1 cellular context compared by ENCODE assay signal in genomic region chr20:64041040-64041780, GRCh38.
TF ChIP-seq lines count a peak whose summit lies in the region.

No MANE protein-coding gene starts in this region.

TF ChIP-seq in HepG2, 621 proteins besides CTCF, POLR2A, EP300 and RAD21 (continued from another document and continues in another):
- TF ChIP-seq ATF3 (CRISPR knock-in tag; IDR thresholded peaks at IDR 0.05) (peak; percentile 16; the same call in 1 of the 2 replicates), ZNF34 (CRISPR knock-in tag; IDR thresholded peaks at IDR 0.05; ENCODE audit: borderline replicate concordance) (no peak; the same call in 1 of the 2 replicates), BCL6 (CRISPR knock-in tag; IDR thresholded peaks at IDR 0.05) (0 out of 2 replicates have a peak, but pooled peaks have one; percentile 34), AKAP8 (CRISPR knock-in tag; IDR thresholded peaks at IDR 0.05) (peak; percentile 32), FIP1L1 (IDR thresholded peaks at IDR 0.05; ENCODE audit: borderline replicate concordance, insufficient read depth, low read depth, low read length) (no peak), SOX13 (IDR thresholded peaks at IDR 0.05) (0 out of 2 replicates have a peak, but pooled peaks have one; percentile 47), SOX13 (CRISPR knock-in tag; conservative IDR thresholded peaks at IDR 0.05 in 1 of 2, IDR thresholded peaks at IDR 0.05 in 1 of 2) (peak in 1 of 2 experiments; percentile 57; a peak in 1 of 4 replicates), ATAD3A (CRISPR knock-in tag; IDR thresholded peaks at IDR 0.05) (no peak), ZNF577 (CRISPR knock-in tag; IDR thresholded peaks at IDR 0.05; ENCODE audit: borderline replicate concordance, low read depth) (no peak; the same call in 1 of the 2 replicates), TEAD3 (CRISPR knock-in tag; optimal IDR thresholded peaks at IDR 0.05; ENCODE audit: borderline replicate concordance) (peak; percentile 58), ZNF44 (CRISPR knock-in tag; IDR thresholded peaks at IDR 0.05) (0 out of 2 replicates have a peak, but pooled peaks have one; percentile 2), SKI (IDR thresholded peaks at IDR 0.05; ENCODE audit: partially characterized antibody) (no peak), ZMYM4 (CRISPR knock-in tag; IDR thresholded peaks at IDR 0.05) (0 out of 2 replicates have a peak, but pooled peaks have one; percentile 49), PRMT3 (CRISPR knock-in tag; IDR thresholded peaks at IDR 0.05; ENCODE audit: borderline replicate concordance, low read depth) (no peak), CCDC6 (CRISPR knock-in tag; IDR thresholded peaks at IDR 0.05) (peak; percentile 80; the same call in 1 of the 2 replicates), ZZZ3 (CRISPR knock-in tag; IDR thresholded peaks at IDR 0.05; ENCODE audit: borderline replicate concordance) (no peak), CENPT (CRISPR knock-in tag; IDR thresholded peaks at IDR 0.05; ENCODE audit: low read depth) (peak; percentile 44; the same call in 1 of the 2 replicates), NFIC (IDR thresholded peaks at IDR 0.05; ENCODE audit: low read length) (no peak), ZNF878 (CRISPR knock-in tag; IDR thresholded peaks at IDR 0.05) (no peak), PTBP1 (IDR thresholded peaks at IDR 0.05; ENCODE audit: low read depth, low read length, poor library complexity, severe bottlenecking) (no peak), CEBPG (CRISPR knock-in tag; IDR thresholded peaks at IDR 0.05) (peak; percentile 97), ZNF205 (CRISPR knock-in tag; IDR thresholded peaks at IDR 0.05) (no peak; the same call in 1 of the 2 replicates), ZNF264 (CRISPR knock-in tag; IDR thresholded peaks at IDR 0.05) (peak; percentile 69; the same call in 1 of the 2 replicates), HMG20A (CRISPR knock-in tag; IDR thresholded peaks at IDR 0.05; ENCODE audit: borderline replicate concordance) (no peak), KMT2A (CRISPR knock-in tag; IDR thresholded peaks at IDR 0.05) (no peak), ZNF709 (CRISPR knock-in tag; IDR thresholded peaks at IDR 0.05) (0 out of 2 replicates have a peak, but pooled peaks have one; percentile 63), CREBL2 (CRISPR knock-in tag; IDR thresholded peaks at IDR 0.05; ENCODE audit: borderline replicate concordance) (no peak; the same call in 1 of the 2 replicates), BCLAF1 (IDR thresholded peaks at IDR 0.05) (no peak), ZNF543 (CRISPR knock-in tag; IDR thresholded peaks at IDR 0.05) (0 out of 2 replicates have a peak, but pooled peaks have one; percentile 74), MAF1 (CRISPR knock-in tag; IDR thresholded peaks at IDR 0.05; ENCODE audit: borderline replicate concordance) (peak; percentile 15; the same call in 1 of the 2 replicates), ZNF790 (CRISPR knock-in tag; IDR thresholded peaks at IDR 0.05; ENCODE audit: borderline replicate concordance) (peak; percentile 11; the same call in 1 of the 2 replicates), ASH2L (IDR thresholded peaks at IDR 0.05; ENCODE audit: insufficient read length, low read depth, low read length) (no peak), ZBTB4 (CRISPR knock-in tag; IDR thresholded peaks at IDR 0.05; ENCODE audit: borderline replicate concordance) (peak; percentile 28), SP1 (IDR thresholded peaks at IDR 0.05) (no peak), SP1 (CRISPR knock-in tag; IDR thresholded peaks at IDR 0.05) (no peak), ZSCAN29 (CRISPR knock-in tag; conservative IDR thresholded peaks at IDR 0.05) (peak; percentile 73; the same call in 1 of the 2 replicates), ZFP36 (IDR thresholded peaks at IDR 0.05; ENCODE audit: borderline replicate concordance, low read depth, low read length, partially characterized antibody) (no peak), ZNF430 (CRISPR knock-in tag; IDR thresholded peaks at IDR 0.05) (peak; percentile 78), ZNF10 (CRISPR knock-in tag; IDR thresholded peaks at IDR 0.05; ENCODE audit: borderline replicate concordance, low read depth) (no peak), MZF1 (CRISPR knock-in tag; IDR thresholded peaks at IDR 0.05; ENCODE audit: borderline replicate concordance) (0 out of 2 replicates have a peak, but pooled peaks have one; percentile 64), HINFP (CRISPR knock-in tag; IDR thresholded peaks at IDR 0.05; ENCODE audit: low read depth) (peak; percentile 60; the same call in 1 of the 2 replicates), ZBTB1 (CRISPR knock-in tag; IDR thresholded peaks at IDR 0.05; ENCODE audit: borderline replicate concordance) (no peak; the same call in 1 of the 2 replicates), IKZF4 (CRISPR knock-in tag; IDR thresholded peaks at IDR 0.05; ENCODE audit: borderline replicate concordance, low read depth, not compliant biosample characterization) (peak; percentile 24), ZNF704 (CRISPR knock-in tag; IDR thresholded peaks at IDR 0.05; ENCODE audit: borderline replicate concordance) (0 out of 2 replicates have a peak, but pooled peaks have one; percentile 11), PBX3 (CRISPR knock-in tag; IDR thresholded peaks at IDR 0.05; ENCODE audit: borderline replicate concordance) (peak; percentile 85; the same call in 1 of the 2 replicates), ZKSCAN5 (CRISPR knock-in tag; IDR thresholded peaks at IDR 0.05) (no peak), TBL1XR1 (IDR thresholded peaks at IDR 0.05; ENCODE audit: borderline replicate concordance, low read length, partially characterized antibody) (no peak), POLR2G (IDR thresholded peaks at IDR 0.05; ENCODE audit: low read depth, low read length) (peak; percentile 66), E2F2 (CRISPR knock-in tag; IDR thresholded peaks at IDR 0.05; ENCODE audit: borderline replicate concordance) (no peak), IRF9 (CRISPR knock-in tag; IDR thresholded peaks at IDR 0.05; ENCODE audit: borderline replicate concordance) (no peak), MXD3 (CRISPR knock-in tag; IDR thresholded peaks at IDR 0.05) (peak; percentile 93), ZNF207 (IDR thresholded peaks at IDR 0.05; ENCODE audit: borderline replicate concordance) (no peak), ZFP1 (CRISPR knock-in tag; IDR thresholded peaks at IDR 0.05) (no peak), SNAPC2 (CRISPR knock-in tag; IDR thresholded peaks at IDR 0.05) (0 out of 2 replicates have a peak, but pooled peaks have one; percentile 84), ZSCAN31 (CRISPR knock-in tag; IDR thresholded peaks at IDR 0.05; ENCODE audit: low read depth) (no peak), ZNF703 (CRISPR knock-in tag; IDR thresholded peaks at IDR 0.05; ENCODE audit: borderline replicate concordance) (no peak), JUND (CRISPR knock-in tag; IDR thresholded peaks at IDR 0.05) (no peak), MTA1 (CRISPR knock-in tag; IDR thresholded peaks at IDR 0.05; ENCODE audit: borderline replicate concordance) (no peak; the same call in none of the 2 replicates), RFX5 (IDR thresholded peaks at IDR 0.05; ENCODE audit: low read depth, low read length) (no peak), ZNF441 (CRISPR knock-in tag; IDR thresholded peaks at IDR 0.05; ENCODE audit: borderline replicate concordance) (0 out of 2 replicates have a peak, but pooled peaks have one; percentile 37)
